ENCODE assay signal across 23 cellular contexts in genomic region chr10:28612877-28613276, GRCh38.
DNase-seq lines count a peak whose midpoint lies in the region; ATAC-seq lines count a peak whose summit lies in the region.
"Had no signal": no experiment of that assay in that cellular context is flagged by ENCODE, and none has a peak within 500 bp of the region (broad histone marks: within the 10 kb centered on the region; RNA-seq: fewer than 3 reads in every experiment).

No MANE protein-coding gene starts in this region.

- H3K79me1 ChIP-seq in mesenchymal stem cell (replicated peaks; ENCODE audit: low read length, poor library complexity, severe bottlenecking) = peaks cover 23% of the 10 kb centered on the region

- no peak overlapping the region for H3K9ac ChIP-seq in mesenchymal stem cell (ENCODE audit: low read length)

- no peak overlapping the region for H2BK5ac ChIP-seq in mesenchymal stem cell (ENCODE audit: low read depth, low read length, poor library complexity, severe bottlenecking)

- no peaks in the 10 kb centered on the region for H3K27me3 ChIP-seq in CD4-positive, CD25-positive, alpha-beta regulatory T cell (ENCODE audit: control insufficient read depth, insufficient read depth, low read length)
- no peaks in the 10 kb centered on the region for H3K27me3 ChIP-seq in mesenchymal stem cell (ENCODE audit: control insufficient read depth in 1 of 2, insufficient read depth in 1 of 2, low read length in 2 of 2)
- H3K27me3 ChIP-seq in CD4-positive, alpha-beta memory T cell (ENCODE audit: insufficient read depth, low read length) = no peaks in the 10 kb centered on the region

- H3K18ac ChIP-seq in mesenchymal stem cell (ENCODE audit: low read depth in 1 of 2, low read length in 2 of 2) = no peak overlapping the region

- over 99% methylated on average over 6 of the region's 6 CpGs for WGBS in mesenchymal stem cell

- no peak for ATAC-seq in CD4-positive, CD25-positive, alpha-beta regulatory T cell (ENCODE audit: low read depth in 2 of 2)
- no peak for ATAC-seq in activated CD8-positive, alpha-beta T cell treated with anti-CD3 and anti-CD28 coated beads, Interleukin-2, amount 10 ng/mL, durations not matched to agents 7 days and 5 days
- ATAC-seq in naive thymus-derived CD8-positive, alpha-beta T cell = no peak

- H3K4me2 ChIP-seq in mesenchymal stem cell (ENCODE audit: low read length, poor library complexity, severe bottlenecking) = no peak overlapping the region
- H3K4me2 ChIP-seq: PC-9 had no signal

- no peak overlapping the region for H3K4me3 ChIP-seq in CD4-positive, CD25-positive, alpha-beta regulatory T cell (ENCODE audit: low read depth, low read length)
- H3K4me3 ChIP-seq in mesenchymal stem cell (ENCODE audit: insufficient read depth in 1 of 2, low read depth in 1 of 2, low read length in 2 of 2) = no peak overlapping the region
- no peak overlapping the region for H3K4me3 ChIP-seq in CD4-positive, alpha-beta memory T cell (ENCODE audit: low read length in 2 of 2)
- H3K4me3 ChIP-seq: PC-9 had no signal

- no peak overlapping the region for H2AFZ ChIP-seq in mesenchymal stem cell (ENCODE audit: low read depth, low read length)
- H2AFZ ChIP-seq: PC-9 had no signal

- H4K91ac ChIP-seq in mesenchymal stem cell (ENCODE audit: low read length) = peak overlapping the region; percentile 39

- H3K14ac ChIP-seq in mesenchymal stem cell (ENCODE audit: low read length in 2 of 2) = no peak overlapping the region

- H3K36me3 ChIP-seq in CD4-positive, CD25-positive, alpha-beta regulatory T cell (ENCODE audit: control insufficient read depth, insufficient read depth, low read length) = peaks cover 96% of the 10 kb centered on the region
- peaks cover 29 to 96% of the 10 kb centered on the region in 2 experiments for H3K36me3 ChIP-seq in mesenchymal stem cell (ENCODE audit: control insufficient read depth in 1 of 2, insufficient read depth in 2 of 2, low read depth in 1 of 2, low read length in 2 of 2)
- H3K36me3 ChIP-seq in CD4-positive, alpha-beta memory T cell (ENCODE audit: insufficient read depth, low read length) = peaks cover 75% of the 10 kb centered on the region

- H3K4ac ChIP-seq in mesenchymal stem cell (ENCODE audit: low read depth in 1 of 2, low read length in 2 of 2) = no peak overlapping the region

- no peak overlapping the region for H2BK15ac ChIP-seq in mesenchymal stem cell (ENCODE audit: low read depth, poor library complexity, severe bottlenecking)

- H3K4me3 Mint-ChIP-seq in activated T-cell treated with anti-CD3 and anti-CD28 coated beads, Interleukin-2, amount 50 U/mL, for 24 hours = no peak overlapping the region
- H3K4me3 Mint-ChIP-seq in CD4-positive, CD25-positive, alpha-beta regulatory T cell = no peak overlapping the region
- H3K4me3 Mint-ChIP-seq in activated CD8-positive, alpha-beta T cell treated with anti-CD3 and anti-CD28 coated beads, Interleukin-2, amount 10 ng/mL, durations not matched to agents 7 days and 5 days = no peak overlapping the region
- H3K4me3 Mint-ChIP-seq in naive thymus-derived CD8-positive, alpha-beta T cell = no peak overlapping the region
- no peak overlapping the region for H3K4me3 Mint-ChIP-seq in CD4-positive, alpha-beta memory T cell

- POLR2A ChIA-PET in activated CD8-positive, alpha-beta T cell treated with anti-CD3 and anti-CD28 coated beads, Interleukin-2, amount 10 ng/mL, durations not matched to agents 7 days and 5 days (lab: Charles Lee) = no interaction called here
- POLR2A ChIA-PET in naive thymus-derived CD8-positive, alpha-beta T cell (lab: Charles Lee) = no interaction called here
- POLR2A ChIA-PET in CD4-positive, alpha-beta memory T cell (lab: Charles Lee; ENCODE audit: partially characterized antibody) = no interaction called here

- no peak overlapping the region for H2AK5ac ChIP-seq in mesenchymal stem cell (ENCODE audit: low read length, severe bottlenecking)

- H3K27me3 Mint-ChIP-seq in activated T-cell treated with anti-CD3 and anti-CD28 coated beads, Interleukin-2, amount 50 U/mL, for 24 hours = no peaks in the 10 kb centered on the region
- H3K27me3 Mint-ChIP-seq in CD4-positive, CD25-positive, alpha-beta regulatory T cell = no peaks in the 10 kb centered on the region
- no peaks in the 10 kb centered on the region for H3K27me3 Mint-ChIP-seq in activated CD8-positive, alpha-beta T cell treated with anti-CD3 and anti-CD28 coated beads, Interleukin-2, amount 10 ng/mL, durations not matched to agents 7 days and 5 days (ENCODE audit: low read depth)
- H3K27me3 Mint-ChIP-seq in naive thymus-derived CD8-positive, alpha-beta T cell = no peaks in the 10 kb centered on the region
- no peaks in the 10 kb centered on the region for H3K27me3 Mint-ChIP-seq in CD4-positive, alpha-beta memory T cell

- peak overlapping the region; percentile 33 for H3K27ac Mint-ChIP-seq in activated T-cell treated with anti-CD3 and anti-CD28 coated beads, Interleukin-2, amount 50 U/mL, for 24 hours
- H3K27ac Mint-ChIP-seq in CD4-positive, CD25-positive, alpha-beta regulatory T cell = peak overlapping the region in 2 of 3 donors; percentile 50 to 65
- peak overlapping the region; percentile 20 for H3K27ac Mint-ChIP-seq in activated CD8-positive, alpha-beta T cell treated with anti-CD3 and anti-CD28 coated beads, Interleukin-2, amount 10 ng/mL, durations not matched to agents 7 days and 5 days
- peak overlapping the region in 5 of 10 donors; percentile 28 to 74 (median 57) for H3K27ac Mint-ChIP-seq in naive thymus-derived CD8-positive, alpha-beta T cell
- peak overlapping the region in 2 of 7 donors; percentile 7 to 55 for H3K27ac Mint-ChIP-seq in CD4-positive, alpha-beta memory T cell

- DNase-seq in activated T-cell treated with anti-CD3 and anti-CD28 coated beads, Interleukin-2, amount 50 U/mL, for 24 hours = no peak
- DNase-seq in activated T-cell treated with anti-CD3 and anti-CD28 coated beads, Interleukin-2, amount 50 U/mL, for 48 hours = no peak
- no peak for DNase-seq in CD4-positive, CD25-positive, alpha-beta regulatory T cell
- no peak for DNase-seq in activated CD8-positive, alpha-beta T cell treated with anti-CD3 and anti-CD28 coated beads, Interleukin-2, amount 10 ng/mL, durations not matched to agents 7 days and 5 days
- DNase-seq in mesenchymal stem cell = no peak
- no peak for DNase-seq in naive thymus-derived CD8-positive, alpha-beta T cell
- DNase-seq in CD4-positive, alpha-beta memory T cell = no peak
- no peak for DNase-seq in activated CD8-positive, alpha-beta memory T cell treated with anti-CD3 and anti-CD28 coated beads, Interleukin-2, amount 50 U/mL, for 48 hours
- DNase-seq: ACHN, C1 segment of cervical spinal cord, EL, GF-D8, KBM-7, NCI-H1092 treated with DMSO at 0.1 percent for 48 hours, NCI-H146, NCI-H2029, NCI-H226, NCI-H510A treated with DMSO at 0.1 percent for 48 hours, NCI-H748 treated with DMSO at 0.1 percent for 48 hours, PC-9, RPMI8226, SHP77 had no signal

- no peak overlapping the region for H3K23ac ChIP-seq in mesenchymal stem cell (ENCODE audit: low read length in 2 of 2)

- H3K27ac ChIP-seq in CD4-positive, CD25-positive, alpha-beta regulatory T cell (ENCODE audit: insufficient read depth, low read length, poor library complexity, severe bottlenecking) = no peak overlapping the region
- H3K27ac ChIP-seq in mesenchymal stem cell (ENCODE audit: low read length, poor library complexity, severe bottlenecking) = no peak overlapping the region
- H3K27ac ChIP-seq in CD4-positive, alpha-beta memory T cell (ENCODE audit: low read depth, low read length) = no peak overlapping the region
- H3K27ac ChIP-seq: 22Rv1, PC-9 had no signal

- no peaks in the 10 kb centered on the region for H3K9me3 ChIP-seq in CD4-positive, CD25-positive, alpha-beta regulatory T cell (ENCODE audit: control insufficient read depth in 2 of 2, low read length in 2 of 2)
- no peaks in the 10 kb centered on the region for H3K9me3 ChIP-seq in mesenchymal stem cell (ENCODE audit: control insufficient read depth, low read length)
- H3K9me3 ChIP-seq in CD4-positive, alpha-beta memory T cell (ENCODE audit: control insufficient read depth in 1 of 2, low read length in 2 of 2) = no peaks in the 10 kb centered on the region

- H3K36me3 Mint-ChIP-seq in activated T-cell treated with anti-CD3 and anti-CD28 coated beads, Interleukin-2, amount 50 U/mL, for 24 hours (ENCODE audit: low read depth) = peaks cover 95% of the 10 kb centered on the region
- peaks cover 52% of the 10 kb centered on the region for H3K36me3 Mint-ChIP-seq in CD4-positive, CD25-positive, alpha-beta regulatory T cell
- H3K36me3 Mint-ChIP-seq in activated CD8-positive, alpha-beta T cell treated with anti-CD3 and anti-CD28 coated beads, Interleukin-2, amount 10 ng/mL, durations not matched to agents 7 days and 5 days (ENCODE audit: low read depth) = peaks cover 69% of the 10 kb centered on the region
- peaks cover 11 to 89% (median 48%) of the 10 kb centered on the region in 3 donors for H3K36me3 Mint-ChIP-seq in naive thymus-derived CD8-positive, alpha-beta T cell
- peaks cover 55 to 80% of the 10 kb centered on the region in 2 donors for H3K36me3 Mint-ChIP-seq in CD4-positive, alpha-beta memory T cell

- CTCF ChIA-PET in activated CD8-positive, alpha-beta T cell treated with anti-CD3 and anti-CD28 coated beads, Interleukin-2, amount 10 ng/mL, durations not matched to agents 7 days and 5 days (lab: Charles Lee) = no interaction called here
- CTCF ChIA-PET in CD4-positive, alpha-beta memory T cell (lab: Charles Lee; ENCODE audit: partially characterized antibody) = interaction anchor here (1.4 to 1.6 kb wide), 2 partner anchors 16 to 219 kb away, joined by 4 to 5 read pairs; no protein-coding TSS in a partner anchor

- no peak overlapping the region for H4K8ac ChIP-seq in mesenchymal stem cell (ENCODE audit: low read length)

- peaks cover 15% of the 10 kb centered on the region for H3K4me1 Mint-ChIP-seq in activated T-cell treated with anti-CD3 and anti-CD28 coated beads, Interleukin-2, amount 50 U/mL, for 24 hours (ENCODE audit: low read depth)
- peaks cover 8 to 30% (median 19%) of the 10 kb centered on the region in 4 donors for H3K4me1 Mint-ChIP-seq in CD4-positive, CD25-positive, alpha-beta regulatory T cell
- peaks cover 20% of the 10 kb centered on the region for H3K4me1 Mint-ChIP-seq in activated CD8-positive, alpha-beta T cell treated with anti-CD3 and anti-CD28 coated beads, Interleukin-2, amount 10 ng/mL, durations not matched to agents 7 days and 5 days (ENCODE audit: low read depth)
- peaks cover 12 to 25% (median 15%) of the 10 kb centered on the region in 4 donors for H3K4me1 Mint-ChIP-seq in naive thymus-derived CD8-positive, alpha-beta T cell
- H3K4me1 Mint-ChIP-seq in CD4-positive, alpha-beta memory T cell = peaks cover 0 to 11% (median 7%) of the 10 kb centered on the region in 4 donors

- no peaks in the 10 kb centered on the region for H3K9me3 Mint-ChIP-seq in activated T-cell treated with anti-CD3 and anti-CD28 coated beads, Interleukin-2, amount 50 U/mL, for 24 hours
- H3K9me3 Mint-ChIP-seq in CD4-positive, CD25-positive, alpha-beta regulatory T cell = no peaks in the 10 kb centered on the region
- H3K9me3 Mint-ChIP-seq in activated CD8-positive, alpha-beta T cell treated with anti-CD3 and anti-CD28 coated beads, Interleukin-2, amount 10 ng/mL, durations not matched to agents 7 days and 5 days (ENCODE audit: insufficient read depth) = no peaks in the 10 kb centered on the region
- no peaks in the 10 kb centered on the region for H3K9me3 Mint-ChIP-seq in naive thymus-derived CD8-positive, alpha-beta T cell
- no peaks in the 10 kb centered on the region for H3K9me3 Mint-ChIP-seq in CD4-positive, alpha-beta memory T cell

- intact Hi-C loops in CD4-positive, alpha-beta memory T cell (cut with micrococcal nuclease) = no loop called here

- H3K4me1 ChIP-seq in CD4-positive, CD25-positive, alpha-beta regulatory T cell (ENCODE audit: control insufficient read depth, insufficient read depth, low read length, poor library complexity, severe bottlenecking) = no peaks in the 10 kb centered on the region
- peaks cover 5% of the 10 kb centered on the region for H3K4me1 ChIP-seq in mesenchymal stem cell (ENCODE audit: control insufficient read depth, insufficient read depth, low read depth, low read length)
- no peaks in the 10 kb centered on the region for H3K4me1 ChIP-seq in CD4-positive, alpha-beta memory T cell (ENCODE audit: insufficient read depth, low read length)

- H2BK120ac ChIP-seq in mesenchymal stem cell (ENCODE audit: low read depth, low read length) = no peak overlapping the region

- no peak overlapping the region for H2BK12ac ChIP-seq in mesenchymal stem cell (ENCODE audit: low read length in 2 of 2)
